ENCODE assay signal across 1 cellular context in the genomic region with DNA sequence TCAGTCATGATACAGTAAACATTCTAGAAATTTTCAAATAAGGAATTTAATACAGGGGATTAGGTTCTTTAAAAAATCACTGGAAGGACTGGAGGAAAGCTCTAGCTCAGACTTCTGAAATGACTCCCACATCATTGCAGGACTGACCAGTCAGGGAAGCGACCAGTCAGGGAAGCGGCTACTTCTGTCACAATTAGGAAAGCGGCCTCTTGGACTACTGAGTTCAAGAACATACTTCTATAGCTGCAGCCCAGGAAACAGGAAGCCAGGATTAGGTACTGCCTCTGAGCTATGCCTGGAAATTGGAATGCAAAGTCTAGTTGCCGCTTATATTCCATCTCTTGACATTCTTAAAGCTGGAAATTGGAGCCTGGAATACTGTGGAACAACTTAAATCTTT.
TF ChIP-seq lines count a peak whose summit lies in the region.

No MANE protein-coding gene starts in this region.

TF ChIP-seq in GM23338, 12 proteins besides CTCF, POLR2A, EP300 and RAD21 (continued from another document):
- TF ChIP-seq, protein P1, sequence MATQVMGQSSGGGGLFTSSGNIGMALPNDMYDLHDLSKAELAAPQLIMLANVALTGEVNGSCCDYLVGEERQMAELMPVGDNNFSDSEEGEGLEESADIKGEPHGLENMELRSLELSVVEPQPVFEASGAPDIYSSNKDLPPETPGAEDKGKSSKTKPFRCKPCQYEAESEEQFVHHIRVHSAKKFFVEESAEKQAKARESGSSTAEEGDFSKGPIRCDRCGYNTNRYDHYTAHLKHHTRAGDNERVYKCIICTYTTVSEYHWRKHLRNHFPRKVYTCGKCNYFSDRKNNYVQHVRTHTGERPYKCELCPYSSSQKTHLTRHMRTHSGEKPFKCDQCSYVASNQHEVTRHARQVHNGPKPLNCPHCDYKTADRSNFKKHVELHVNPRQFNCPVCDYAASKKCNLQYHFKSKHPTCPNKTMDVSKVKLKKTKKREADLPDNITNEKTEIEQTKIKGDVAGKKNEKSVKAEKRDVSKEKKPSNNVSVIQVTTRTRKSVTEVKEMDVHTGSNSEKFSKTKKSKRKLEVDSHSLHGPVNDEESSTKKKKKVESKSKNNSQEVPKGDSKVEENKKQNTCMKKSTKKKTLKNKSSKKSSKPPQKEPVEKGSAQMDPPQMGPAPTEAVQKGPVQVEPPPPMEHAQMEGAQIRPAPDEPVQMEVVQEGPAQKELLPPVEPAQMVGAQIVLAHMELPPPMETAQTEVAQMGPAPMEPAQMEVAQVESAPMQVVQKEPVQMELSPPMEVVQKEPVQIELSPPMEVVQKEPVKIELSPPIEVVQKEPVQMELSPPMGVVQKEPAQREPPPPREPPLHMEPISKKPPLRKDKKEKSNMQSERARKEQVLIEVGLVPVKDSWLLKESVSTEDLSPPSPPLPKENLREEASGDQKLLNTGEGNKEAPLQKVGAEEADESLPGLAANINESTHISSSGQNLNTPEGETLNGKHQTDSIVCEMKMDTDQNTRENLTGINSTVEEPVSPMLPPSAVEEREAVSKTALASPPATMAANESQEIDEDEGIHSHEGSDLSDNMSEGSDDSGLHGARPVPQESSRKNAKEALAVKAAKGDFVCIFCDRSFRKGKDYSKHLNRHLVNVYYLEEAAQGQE (IDR thresholded peaks at IDR 0.05; ENCODE audit: unreplicated experiment) = no peak
